In genomic region chr4:128819082-128819742, GRCh38 we compare ENCODE assay signal across 17 cellular contexts. TPM values are rescaled to one million over a fixed set of nuclear protein-coding genes. Genes with fewer than 3 reads are reported as not detected.
A peak's percentile ranks its signal among the peaks of the same experiment; 100 is the strongest.
DNase-seq lines count a peak whose midpoint lies in the region; ATAC-seq and TF ChIP-seq lines count a peak whose summit lies in the region.
"Had no signal": no experiment of that assay in that cellular context is flagged by ENCODE, and none has a peak within 500 bp of the region (broad histone marks: within the 10 kb centered on the region; RNA-seq: fewer than 3 reads in every experiment).

No MANE protein-coding gene starts in this region.

- no peak overlapping the region for H2AFZ ChIP-seq in H9 (ENCODE audit: low read length)
- H2AFZ ChIP-seq: neural progenitor cell had no signal

- no peaks in the 10 kb centered on the region for H4K20me1 ChIP-seq in H9 (ENCODE audit: control insufficient read depth, insufficient read depth, insufficient read length)

- H3K9me3 Mint-ChIP-seq in H9: no peaks in the 10 kb centered on the region
- H3K9me3 Mint-ChIP-seq in activated T-helper 2 cell treated with anti-CD3 and anti-CD28 coated beads, Interferon-gamma antibody, Interleukin-2, Interleukin-4, amounts not matched to agents 10 μg/mL and 5 μg/mL and 100 μg/mL, durations not matched to agents 14 hours and 24 hours and 36 hours: no peaks in the 10 kb centered on the region
- H3K9me3 Mint-ChIP-seq in naive thymus-derived CD8-positive, alpha-beta T cell: no peaks in the 10 kb centered on the region
- H3K9me3 Mint-ChIP-seq: activated naive CD4-positive, alpha-beta T cell treated with anti-CD3 and anti-CD28 coated beads, Interleukin-2, amount 50 U/mL, for 72 hours; IgD-negative memory B cell had no signal

- no peak overlapping the region for H3K18ac ChIP-seq in H9 (ENCODE audit: insufficient read length, low read depth, low read length)

- no peak overlapping the region for H2BK15ac ChIP-seq in H9 (ENCODE audit: low read depth, low read length)

- no peaks in the 10 kb centered on the region for H3K27me3 Mint-ChIP-seq in H9 (ENCODE audit: low read depth)
- H3K27me3 Mint-ChIP-seq in activated T-helper 2 cell treated with anti-CD3 and anti-CD28 coated beads, Interferon-gamma antibody, Interleukin-2, Interleukin-4, amounts not matched to agents 10 μg/mL and 5 μg/mL and 100 μg/mL, durations not matched to agents 14 hours and 24 hours and 36 hours (ENCODE audit: low read depth): no peaks in the 10 kb centered on the region
- H3K27me3 Mint-ChIP-seq in naive thymus-derived CD8-positive, alpha-beta T cell: no peaks in the 10 kb centered on the region
- H3K27me3 Mint-ChIP-seq: IgD-negative memory B cell had no signal

- H3K27me3 ChIP-seq in H9 (ENCODE audit: insufficient read depth, low read length): no peaks in the 10 kb centered on the region
- H3K27me3 ChIP-seq: esophagus muscularis mucosa, neural progenitor cell had no signal

- H3T11ph ChIP-seq in H9 (ENCODE audit: low read length): no peak overlapping the region

- H4K8ac ChIP-seq in H9 (replicated peaks; ENCODE audit: insufficient read length, low read depth, low read length): no peak overlapping the region

- H3K4me1 ChIP-seq in H9 (ENCODE audit: insufficient read depth, low read length): peaks cover 6% of the 10 kb centered on the region

- H3K36me3 Mint-ChIP-seq in H9 (ENCODE audit: insufficient read depth in 1 of 3, low read depth in 3 of 3): peaks cover 28 to 54% (median 34%) of the 10 kb centered on the region in 3 experiments
- H3K36me3 Mint-ChIP-seq in activated T-helper 2 cell treated with anti-CD3 and anti-CD28 coated beads, Interferon-gamma antibody, Interleukin-2, Interleukin-4, amounts not matched to agents 10 μg/mL and 5 μg/mL and 100 μg/mL, durations not matched to agents 14 hours and 24 hours and 36 hours (ENCODE audit: low read depth): peaks cover 41% of the 10 kb centered on the region
- H3K36me3 Mint-ChIP-seq in naive thymus-derived CD8-positive, alpha-beta T cell: peaks cover 0 to 29% (median 3%) of the 10 kb centered on the region in 3 donors
- H3K36me3 Mint-ChIP-seq: IgD-negative memory B cell had no signal

- H3K14ac ChIP-seq in H9 (ENCODE audit: insufficient read depth, low read length): no peak overlapping the region

- DNase-seq in Daoy (ENCODE audit: low read depth) (peak; percentile 7), H9 (no peak), NCI-H187 (lab: John Stamatoyannopoulos, UW) (no peak), pons (ENCODE audit: low spot score) (no peak), LoVo (ENCODE audit: low spot score) (no peak), NCI-H1092 treated with DMSO at 0.1 percent for 48 hours (lab: John Stamatoyannopoulos, UW) (no peak)
- DNase-seq in activated T-helper 2 cell treated with anti-CD3 and anti-CD28 coated beads, Interferon-gamma antibody, Interleukin-2, Interleukin-4, amounts not matched to agents 10 μg/mL and 5 μg/mL and 100 μg/mL, durations not matched to agents 14 hours and 24 hours and 36 hours (ENCODE audit: low spot score): no peak
- no peak for DNase-seq in naive thymus-derived CD8-positive, alpha-beta T cell
- DNase-seq: activated CD8-positive, alpha-beta memory T cell treated with anti-CD3 and anti-CD28 coated beads for 24 hours; left ventricle myocardium inferior; NCI-H1436; NCI-H510A had no signal

- H2BK120ac ChIP-seq in H9 (ENCODE audit: low read depth, low read length, poor library complexity, severe bottlenecking): no peak overlapping the region

- H3K79me2 ChIP-seq in H9 (ENCODE audit: insufficient read depth, low read length): peaks cover 83% of the 10 kb centered on the region

- H3K9me3 ChIP-seq in H9 (ENCODE audit: control insufficient read depth, low read depth, low read length): no peaks in the 10 kb centered on the region
- H3K9me3 ChIP-seq: esophagus muscularis mucosa, left ventricle myocardium inferior had no signal

- peak overlapping the region; percentile 19 for H3K4me2 ChIP-seq in H9 (ENCODE audit: insufficient read depth, insufficient read length, low read length)
- H3K4me2 ChIP-seq: neural progenitor cell had no signal

- no peak overlapping the region for H3K56ac ChIP-seq in H9 (ENCODE audit: insufficient read length, low read depth, low read length)

- no peak overlapping the region for H3K9ac ChIP-seq in H9 (ENCODE audit: extremely low read depth, insufficient read length, low read length)
- H3K9ac ChIP-seq: neural progenitor cell had no signal

- no CpG with 5 or more reads among the region's 6 CpGs for WGBS in H9 (ENCODE audit: extremely low coverage, insufficient read length, low lambda C conversion rate)

- no peak overlapping the region for H4K5ac ChIP-seq in H9 (ENCODE audit: insufficient read length, low read depth, low read length)

- peak overlapping the region; percentile 27 to 90 (median 88); a peak in 6 of 7 replicates for H3K27ac Mint-ChIP-seq in H9
- H3K27ac Mint-ChIP-seq in activated T-helper 2 cell treated with anti-CD3 and anti-CD28 coated beads, Interferon-gamma antibody, Interleukin-2, Interleukin-4, amounts not matched to agents 10 μg/mL and 5 μg/mL and 100 μg/mL, durations not matched to agents 14 hours and 24 hours and 36 hours: peak overlapping the region; percentile 29
- peak overlapping the region in 8 of 10 donors; percentile 5 to 90 (median 56) for H3K27ac Mint-ChIP-seq in naive thymus-derived CD8-positive, alpha-beta T cell
- H3K27ac Mint-ChIP-seq: neural progenitor cell had no signal

- no peaks in the 10 kb centered on the region for H3K23me2 ChIP-seq in H9 (ENCODE audit: insufficient read length, low read depth, low read length, poor library complexity, severe bottlenecking)

- no peak overlapping the region for H3K23ac ChIP-seq in H9 (ENCODE audit: insufficient read length, low read depth, low read length)

- H2BK20ac ChIP-seq in H9 (ENCODE audit: low read depth, low read length, poor library complexity, severe bottlenecking): no peak overlapping the region

- POLR2A ChIA-PET in naive thymus-derived CD8-positive, alpha-beta T cell (lab: Charles Lee): interaction anchor here (1.0 to 1.1 kb wide), 2 partner anchors 9 to 12 kb away, joined by 3 to 6 read pairs; no protein-coding TSS in a partner anchor

- H3K4ac ChIP-seq in H9 (ENCODE audit: low read depth, low read length): no peak overlapping the region

- intact Hi-C loops in activated T-helper 2 cell treated with anti-CD3 and anti-CD28 coated beads, Interferon-gamma antibody, Interleukin-2, Interleukin-4, amounts not matched to agents 10 μg/mL and 5 μg/mL and 100 μg/mL, durations not matched to agents 14 hours and 24 hours and 36 hours (cut with micrococcal nuclease): no loop called here

- no peak overlapping the region for H2BK12ac ChIP-seq in H9 (ENCODE audit: insufficient read length, low read depth, low read length)

- H3K4me3 Mint-ChIP-seq in H9: peak overlapping the region in 1 of 2 experiments; percentile 56; a peak in 3 of 5 replicates
- no peak overlapping the region for H3K4me3 Mint-ChIP-seq in activated T-helper 2 cell treated with anti-CD3 and anti-CD28 coated beads, Interferon-gamma antibody, Interleukin-2, Interleukin-4, amounts not matched to agents 10 μg/mL and 5 μg/mL and 100 μg/mL, durations not matched to agents 14 hours and 24 hours and 36 hours (ENCODE audit: low read depth)
- peak overlapping the region in 8 of 10 donors; percentile 8 to 62 (median 44) for H3K4me3 Mint-ChIP-seq in naive thymus-derived CD8-positive, alpha-beta T cell
- H3K4me3 Mint-ChIP-seq: neural progenitor cell had no signal

- peaks cover 70 to 77% of the 10 kb centered on the region in 2 experiments for H3K4me1 Mint-ChIP-seq in H9
- peaks cover 43% of the 10 kb centered on the region for H3K4me1 Mint-ChIP-seq in activated T-helper 2 cell treated with anti-CD3 and anti-CD28 coated beads, Interferon-gamma antibody, Interleukin-2, Interleukin-4, amounts not matched to agents 10 μg/mL and 5 μg/mL and 100 μg/mL, durations not matched to agents 14 hours and 24 hours and 36 hours (ENCODE audit: low read depth)
- peaks cover 25 to 84% (median 77%) of the 10 kb centered on the region in 4 donors for H3K4me1 Mint-ChIP-seq in naive thymus-derived CD8-positive, alpha-beta T cell

- H3K79me1 ChIP-seq in H9 (ENCODE audit: insufficient read depth, low read depth, low read length, poor library complexity, severe bottlenecking): peaks cover 3% of the 10 kb centered on the region

- no peak overlapping the region for H3K27ac ChIP-seq in H9 (ENCODE audit: insufficient read length, low read depth, low read length)
- H3K27ac ChIP-seq: C4-2B, esophagus muscularis mucosa, left ventricle myocardium inferior, neural progenitor cell had no signal

- H4K91ac ChIP-seq in H9 (ENCODE audit: insufficient read length, low read depth, low read length): no peak overlapping the region

- no peak for TF ChIP-seq CTCF in H9 (conservative IDR thresholded peaks at IDR 0.05)

- H2BK5ac ChIP-seq in H9 (ENCODE audit: insufficient read length, low read length): no peak overlapping the region

- ATAC-seq in naive thymus-derived CD8-positive, alpha-beta T cell: no peak
- ATAC-seq: activated naive CD4-positive, alpha-beta T cell treated with anti-CD3 and anti-CD28 coated beads, Interleukin-2, amount 50 U/mL, for 72 hours had no signal

- H2AK5ac ChIP-seq in H9 (ENCODE audit: insufficient read length, low read length): no peak overlapping the region

RNA-seq across cellular contexts. Expression of gene JADE1, which starts 9.7 kb away (rescaled TPM):
- total RNA-seq in Daoy (2014; rRNA removed; shearing (Covaris generic)): 5.9 and 6.1 TPM in 2 replicates
- total RNA-seq in H9 (2021): 192 and 194 TPM in 2 replicates
- 33.6 and 37.8 TPM in 2 replicates for total RNA-seq in activated T-helper 2 cell treated with anti-CD3 and anti-CD28 coated beads, Interferon-gamma antibody, Interleukin-2, Interleukin-4, amounts not matched to agents 10 μg/mL and 5 μg/mL and 100 μg/mL, durations not matched to agents 14 hours and 24 hours and 36 hours
- 10 to 100 TPM; 61.2 to 65.7 TPM for total RNA-seq in naive thymus-derived CD8-positive, alpha-beta T cell
- 10 to 100 TPM; 45.8 to 52.8 (median 47.8) TPM for polyA plus RNA-seq in naive thymus-derived CD8-positive, alpha-beta T cell

Comparison
In these comparisons a context has a peak if more than half of its experiments do, and no peak if none do; other contexts are left out.
1. H3K27ac Mint-ChIP-seq: peak in every context shown above with its lines; median percentile 88 in H9; 56 in naive thymus-derived CD8-positive, alpha-beta T cell; 29 in activated T-helper 2 cell treated with anti-CD3 and anti-CD28 coated beads, Interferon-gamma antibody, Interleukin-2, Interleukin-4, amounts not matched to agents 10 μg/mL and 5 μg/mL and 100 μg/mL, durations not matched to agents 14 hours and 24 hours and 36 hours.